Comparison of ENCODE assay signal across 9 cellular contexts in genomic region chr7:102425639-102426267, GRCh38. TPM values are rescaled to one million over a fixed set of nuclear protein-coding genes. Genes with fewer than 3 reads are reported as not detected.
DNase-seq lines count a peak whose midpoint lies in the region; ATAC-seq and TF ChIP-seq lines count a peak whose summit lies in the region.
"Had no signal": no experiment of that assay in that cellular context is flagged by ENCODE, and none has a peak within 500 bp of the region (broad histone marks: within the 10 kb centered on the region; RNA-seq: fewer than 3 reads in every experiment).

No MANE protein-coding gene starts in this region.

- TF ChIP-seq EP300 in gastroesophageal sphincter (IDR thresholded peaks at IDR 0.05): no peak

- H3K9me3 ChIP-seq in BLaER1 (no peaks in the 10 kb centered on the region), gastroesophageal sphincter (no peaks in the 10 kb centered on the region)

- no peaks in the 10 kb centered on the region for H4K20me1 ChIP-seq in BLaER1

- no peaks in the 10 kb centered on the region for H3K27me3 ChIP-seq in BLaER1
- H3K27me3 ChIP-seq in gastroesophageal sphincter: no peaks in the 10 kb centered on the region

- peak overlapping the region; percentile 82 for H3K9ac ChIP-seq in BLaER1

- peak; percentile 67 for ATAC-seq in GM19452 (IDR thresholded peaks at IDR 0.05; ENCODE audit: unreplicated experiment)
- ATAC-seq in HG03558 (IDR thresholded peaks at IDR 0.05; ENCODE audit: extremely low read depth, unreplicated experiment): peak; percentile 34
- peak; percentile 35 for ATAC-seq in gastroesophageal sphincter

- peak overlapping the region; percentile 98 for H3K27ac ChIP-seq in BLaER1
- H3K27ac ChIP-seq in gastroesophageal sphincter: peak overlapping the region in 1 of 4 donors; percentile 53
- H3K27ac ChIP-seq: C4-2B had no signal

- H3K36me3 ChIP-seq in BLaER1 (peaks cover 28% of the 10 kb centered on the region; the same call in 1 of the 2 replicates), gastroesophageal sphincter (peaks cover 0 to 67% of the 10 kb centered on the region in 2 donors)

- no peak for TF ChIP-seq CTCF in gastroesophageal sphincter (IDR thresholded peaks at IDR 0.05)

- peak overlapping the region; percentile 55 for H3K4me3 ChIP-seq in BLaER1
- no peak overlapping the region for H3K4me3 ChIP-seq in gastroesophageal sphincter

- WGBS in gastroesophageal sphincter (ENCODE audit: low coverage in 1 of 2), 2 donors: 72 to 85% methylated on average over 4 to 8 of the region's 25 CpGs

- peak overlapping the region; percentile 95 for H3K4me2 ChIP-seq in BLaER1

- DNase-seq in activated CD8-positive, alpha-beta memory T cell treated with anti-CD3 and anti-CD28 coated beads for 1 hour (ENCODE audit: extremely low read depth in 1 of 2, low read depth in 1 of 2): peak; percentile 68 to 71
- peak; percentile 87 for DNase-seq in stimulated activated CD4-positive, alpha-beta T cell treated with anti-CD3 and anti-CD28 coated beads, Interleukin-15, amount 100 ng/mL, for 24 hours
- DNase-seq in NCI-H146 (lab: John Stamatoyannopoulos, UW) (no peak), RKO (ENCODE audit: low spot score) (no peak)

- TF ChIP-seq POLR2A in gastroesophageal sphincter (IDR thresholded peaks at IDR 0.05): no peak

- H3K4me1 ChIP-seq in BLaER1: peaks cover 100% of the 10 kb centered on the region
- H3K4me1 ChIP-seq in gastroesophageal sphincter: no peaks in the 10 kb centered on the region

RNA-seq across cellular contexts. Expression of gene ORAI2, which starts 7.6 kb away (rescaled TPM):
- total RNA-seq in gastroesophageal sphincter: 10 to 100 TPM in 1 of 4 donors, 1 to 10 TPM in 3; 3.3 to 15.6 (median 6.7) TPM

RNA-seq across cellular contexts. Expression of gene PRKRIP1, which starts 29.6 kb away (rescaled TPM):
- 10 to 100 TPM; 11.7 to 48.7 (median 24.4) TPM for total RNA-seq in gastroesophageal sphincter

RNA-seq across cellular contexts. Expression of gene ALKBH4, which starts 38.9 kb away (rescaled TPM):
- total RNA-seq in gastroesophageal sphincter: 10 to 100 TPM in 3 of 4 donors, 1 to 10 TPM in 1; 9.7 to 31.6 (median 14.8) TPM

RNA-seq across cellular contexts. Expression of gene LRWD1, which starts 39.0 kb away (rescaled TPM):
- 10 to 100 TPM in 3 of 4 donors, 1 to 10 TPM in 1; 7.5 to 24.4 (median 12.3) TPM for total RNA-seq in gastroesophageal sphincter

RNA-seq across cellular contexts. Expression of gene POLR2J, which starts 53.0 kb away (rescaled TPM):
- total RNA-seq in gastroesophageal sphincter: 10 to 100 TPM in 3 of 4 donors, 1 to 10 TPM in 1; 6.7 to 24.1 (median 19.9) TPM

Comparison
In these comparisons a context has a peak if more than half of its experiments do, and no peak if none do; other contexts are left out.
1. DNase-seq: peak in activated CD8-positive, alpha-beta memory T cell treated with anti-CD3 and anti-CD28 coated beads for 1 hour (2 of 2) and stimulated activated CD4-positive, alpha-beta T cell treated with anti-CD3 and anti-CD28 coated beads, Interleukin-15, amount 100 ng/mL, for 24 hours (single experiment); none in NCI-H146 (single experiment) and RKO (single experiment).
2. Peak in every context shown above with its lines, with median percentiles within 50 percentile points of each other: ATAC-seq.